8 cellular contexts compared by ENCODE assay signal in genomic region chr17:28388106-28388505, GRCh38. TPM values are rescaled to one million over a fixed set of nuclear protein-coding genes. Genes with fewer than 3 reads are reported as not detected.
"Had no signal": no experiment of that assay in that cellular context is flagged by ENCODE, and none has a peak within 500 bp of the region (broad histone marks: within the 10 kb centered on the region; RNA-seq: fewer than 3 reads in every experiment).

No MANE protein-coding gene starts in this region.

- DNase-seq: GM23248, GOT3, H9, HCEC 1CT, IMR-90 had no signal

- H3K27ac Mint-ChIP-seq: H9 had no signal

- H3K9ac ChIP-seq: GM23248 had no signal

- H2AFZ ChIP-seq: GM23248 had no signal

- ATAC-seq: K562 had no signal

- H3K4me3 Mint-ChIP-seq: H9 had no signal

- H3K27ac ChIP-seq: GM23248 had no signal

- H3K4me3 ChIP-seq: GM23248, K562 had no signal

- H3K9me3 Mint-ChIP-seq: H9 had no signal

RNA-seq across cellular contexts. Expression of gene VTN, which starts 18.0 kb away (rescaled TPM):
- total RNA-seq: GM23248, H4, H9, HT-29 had no signal

RNA-seq across cellular contexts. Expression of gene SEBOX, which starts 23.1 kb away (rescaled TPM):
- total RNA-seq: GM23248, H4, H9, HT-29, IMR-90, K562 had no signal
- polyA plus RNA-seq: GM23248, IMR-90, K562 had no signal
